Comparison of ENCODE assay signal across 7 cellular contexts in genomic region chr15:52466134-52466701, GRCh38.
DNase-seq lines count a peak whose midpoint lies in the region; ATAC-seq and TF ChIP-seq lines count a peak whose summit lies in the region.

No MANE protein-coding gene starts in this region.

- ATAC-seq in GM19023 (IDR thresholded peaks at IDR 0.05; ENCODE audit: unreplicated experiment), result peak; percentile 98
- ATAC-seq in HG02870 (IDR thresholded peaks at IDR 0.05; ENCODE audit: unreplicated experiment), result peak; percentile 93
- peak; percentile 71 to 84 for ATAC-seq in left cardiac atrium

- intact Hi-C loops in left cardiac atrium (cut with DNase I), result no loop called here

- H3K27me3 ChIP-seq in Peyer's patch, result no peaks in the 10 kb centered on the region

- H3K4me1 ChIP-seq in Peyer's patch, result peaks cover 0 to 17% (median 8%) of the 10 kb centered on the region in 4 donors

- H3K4me3 ChIP-seq in Peyer's patch, result no peak overlapping the region

- no peak for TF ChIP-seq CTCF in Peyer's patch (IDR thresholded peaks at IDR 0.05)

- peak overlapping the region; percentile 11 to 67 (median 32) for H3K27ac ChIP-seq in Peyer's patch

- peak in 2 of 3 donors; percentile 83 to 90 for DNase-seq in Peyer's patch
- peak; percentile 36 for DNase-seq in left cardiac atrium
- DNase-seq in stimulated activated CD8-positive, alpha-beta memory T cell treated with anti-CD3 and anti-CD28 coated beads, Interleukin-4, amount 100 ng/mL, for 24 hours (ENCODE audit: low read depth), result peak; percentile 43
- no peak for DNase-seq in NCI-H146 treated with DMSO at 0.1 percent for 48 hours (lab: John Stamatoyannopoulos, UW; ENCODE audit: unreplicated experiment)
- no peak for DNase-seq in GOT3 (lab: John Stamatoyannopoulos, UW)

- no peaks in the 10 kb centered on the region for H3K36me3 ChIP-seq in Peyer's patch

- H3K9me3 ChIP-seq in Peyer's patch, result no peaks in the 10 kb centered on the region

- no peak for TF ChIP-seq POLR2A in Peyer's patch (IDR thresholded peaks at IDR 0.05)

Comparison
In these comparisons a context has a peak if more than half of its experiments do, and no peak if none do; other contexts are left out.
1. DNase-seq: peak in Peyer's patch (2 of 3), left cardiac atrium (single experiment) and stimulated activated CD8-positive, alpha-beta memory T cell treated with anti-CD3 and anti-CD28 coated beads, Interleukin-4, amount 100 ng/mL, for 24 hours (single experiment); none in NCI-H146 treated with DMSO at 0.1 percent for 48 hours (single experiment) and GOT3 (single experiment).
2. Peak in every context shown above with its lines, with median percentiles within 50 percentile points of each other: ATAC-seq.